Comparison of ENCODE assay signal across 2 cellular contexts in the genomic region with DNA sequence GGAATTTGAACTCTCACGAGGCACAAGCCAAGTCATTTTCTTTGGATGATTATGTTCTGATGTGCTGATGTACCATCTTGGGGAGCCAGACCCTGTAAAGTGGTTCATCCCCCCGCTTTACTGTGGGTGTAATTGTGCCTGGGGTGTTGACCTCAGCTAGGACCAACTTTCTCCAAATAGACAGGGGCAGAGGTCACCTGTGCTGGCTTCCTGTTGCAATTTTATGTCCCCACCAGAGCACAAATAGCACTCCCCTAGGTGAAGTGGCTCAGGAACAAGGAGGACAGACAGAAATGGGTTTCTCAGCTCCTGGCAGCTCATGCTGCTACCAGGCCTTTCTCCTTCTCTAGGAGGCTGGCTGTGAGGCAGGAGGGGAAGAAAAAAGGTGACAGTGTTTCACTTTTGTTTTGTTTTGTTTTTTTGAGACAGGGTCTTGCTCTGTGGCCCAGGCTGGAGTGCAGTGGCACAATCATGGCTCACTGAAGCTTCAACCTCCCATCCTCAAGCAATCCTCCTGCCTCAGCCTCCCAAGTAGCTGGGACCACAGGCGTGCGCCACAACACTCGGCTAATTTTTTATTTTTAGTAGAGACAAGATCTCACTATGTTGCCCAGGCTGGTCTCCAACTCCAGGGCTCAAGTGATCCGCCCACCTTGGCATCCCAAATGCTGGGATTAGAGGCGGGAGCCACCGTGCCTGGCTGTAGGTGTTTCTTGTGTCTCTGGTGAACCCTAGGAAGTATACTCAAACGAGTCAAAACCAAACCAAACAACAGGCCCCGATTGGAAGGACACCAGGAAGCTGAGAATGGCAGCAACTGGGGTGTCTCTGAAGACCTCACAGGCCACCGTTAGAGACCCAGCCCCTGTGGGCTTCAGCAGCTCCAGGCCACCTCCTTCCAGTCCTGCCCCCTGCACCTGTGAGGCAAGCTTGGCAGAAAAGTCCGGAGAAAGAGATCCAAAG.
TF ChIP-seq lines count a peak whose summit lies in the region.

No MANE protein-coding gene starts in this region.

TF ChIP-seq in GM23338, 12 proteins besides CTCF, POLR2A, EP300 and RAD21:
- TF ChIP-seq CREB1 (CRISPR knock-in tag; IDR thresholded peaks at IDR 0.05; ENCODE audit: low read depth): no peak

TF ChIP-seq in H1, 55 proteins besides CTCF, POLR2A, EP300 and RAD21:
- TF ChIP-seq YY1 (IDR thresholded peaks at IDR 0.05; ENCODE audit: low read depth, low read length) (no peak), POLR2AphosphoS5 (IDR thresholded peaks at IDR 0.05; ENCODE audit: low read depth, low read length) (no peak), SAP30 (IDR thresholded peaks at IDR 0.05; ENCODE audit: insufficient read depth, insufficient replicate concordance, low read length) (no peak), EGR1 (IDR thresholded peaks at IDR 0.05; ENCODE audit: borderline replicate concordance, low read depth, low read length) (no peak), CEBPB (IDR thresholded peaks at IDR 0.05; ENCODE audit: low read depth, low read length) (no peak), SP1 (IDR thresholded peaks at IDR 0.05; ENCODE audit: low read depth, low read length) (no peak), TEAD4 (IDR thresholded peaks at IDR 0.05; ENCODE audit: low read depth, low read length) (no peak)
